In genomic region chr12:91401190-91401589, GRCh38 we compare ENCODE assay signal across 21 cellular contexts.
DNase-seq lines count a peak whose midpoint lies in the region; ATAC-seq, FAIRE-seq and TF ChIP-seq lines count a peak whose summit lies in the region.
"Had no signal": no experiment of that assay in that cellular context is flagged by ENCODE, and none has a peak within 500 bp of the region (broad histone marks: within the 10 kb centered on the region; RNA-seq: fewer than 3 reads in every experiment).

No MANE protein-coding gene starts in this region.

- H3K9ac ChIP-seq in colonic mucosa (ENCODE audit: low read depth in 2 of 2, low read length in 2 of 2) (no peak overlapping the region), endothelial cell of umbilical vein (replicated peaks; ENCODE audit: extremely low read depth, insufficient read depth, low read length) (no peak overlapping the region)
- H3K9ac ChIP-seq: GM23248 had no signal

- H3K4me3 ChIP-seq in colonic mucosa: no peak overlapping the region
- no peak overlapping the region for H3K4me3 ChIP-seq in endothelial cell of umbilical vein (replicated peaks in 1 of 3; ENCODE audit: insufficient read depth in 1 of 3, low read depth in 1 of 3, low read length in 3 of 3)
- H3K4me3 ChIP-seq in osteoblast (ENCODE audit: insufficient read depth, low read length): no peak overlapping the region
- H3K4me3 ChIP-seq: GM12878, GM23248 had no signal

- no peak for TF ChIP-seq CTCF in colonic mucosa (IDR thresholded peaks at IDR 0.05)
- no peak for TF ChIP-seq CTCF in endothelial cell of umbilical vein (IDR thresholded peaks at IDR 0.05; ENCODE audit: extremely low read depth in 1 of 2, insufficient read depth in 1 of 2, low read depth in 1 of 2, low read length in 2 of 2)
- no peak for TF ChIP-seq CTCF in osteoblast (IDR thresholded peaks at IDR 0.05; ENCODE audit: extremely low read depth, low read depth, low read length)

- intact Hi-C loops in colonic mucosa (cut with DNase I) (no loop called here), endothelial cell of umbilical vein (cut with micrococcal nuclease) (no loop called here)

- no peak for FAIRE-seq in endothelial cell of umbilical vein (lab: Jason Lieb, UNC)
- FAIRE-seq: A204.1, GM12878, GM19239 had no signal

- CTCF ChIA-PET in endothelial cell of umbilical vein (lab: Charles Lee): interaction anchor here (4.3 kb wide), 1 partner anchor 19 kb away, joined by 56 read pairs; no protein-coding TSS in a partner anchor

- H4K20me1 ChIP-seq in endothelial cell of umbilical vein (replicated peaks; ENCODE audit: control insufficient read depth, extremely low read depth, insufficient read depth, low read length): no peaks in the 10 kb centered on the region
- H4K20me1 ChIP-seq in osteoblast (ENCODE audit: insufficient read depth, low read length): no peaks in the 10 kb centered on the region

- H3K27ac ChIP-seq in colonic mucosa (no peak overlapping the region), endothelial cell of umbilical vein (ENCODE audit: insufficient read depth, low read depth, low read length) (peak overlapping the region; percentile 48), osteoblast (ENCODE audit: low read depth, low read length) (no peak overlapping the region)
- H3K27ac ChIP-seq: GM23248 had no signal

- POLR2A ChIA-PET in endothelial cell of umbilical vein (lab: Charles Lee): interaction anchor here (1.2 kb wide), 1 partner anchor 744 kb away, joined by 3 read pairs; no protein-coding TSS in a partner anchor

- no peaks in the 10 kb centered on the region for H3K9me3 ChIP-seq in colonic mucosa
- H3K9me3 ChIP-seq in endothelial cell of umbilical vein (replicated peaks; ENCODE audit: control insufficient read depth, insufficient read depth, low read length): no peaks in the 10 kb centered on the region
- H3K9me3 ChIP-seq in osteoblast (ENCODE audit: low read depth, low read length): no peaks in the 10 kb centered on the region
- H3K9me3 ChIP-seq: BE2C had no signal

- TF ChIP-seq POLR2A in endothelial cell of umbilical vein (IDR thresholded peaks at IDR 0.05; ENCODE audit: low read depth, low read length): no peak

- H2AFZ ChIP-seq in endothelial cell of umbilical vein (ENCODE audit: low read depth, low read length) (peak overlapping the region; percentile 29), osteoblast (ENCODE audit: low read length) (no peak overlapping the region)
- H2AFZ ChIP-seq: GM23248 had no signal

- DNase-seq in colonic mucosa (peak; percentile 29), endothelial cell of umbilical vein (ENCODE audit: low read depth, low spot score) (no peak), osteoblast (ENCODE audit: insufficient read length, low spot score, missing footprints) (peak; percentile 19), cerebellum (ENCODE audit: low spot score) (no peak)
- DNase-seq: ACHN; BE2C; C1 segment of cervical spinal cord; CD4-positive, CD25-positive, alpha-beta regulatory T cell; CD8-positive, alpha-beta memory T cell; COR-L47; DMS 273 treated with DMSO at 0.1 percent for 48 hours; DMS53; DND-41; EL; GM23248; HCEC 1CT had no signal

- no peaks in the 10 kb centered on the region for H3K9me1 ChIP-seq in endothelial cell of umbilical vein (replicated peaks; ENCODE audit: control insufficient read depth, extremely low read depth, insufficient read depth, low read length)

- no peaks in the 10 kb centered on the region for H3K36me3 ChIP-seq in colonic mucosa
- no peaks in the 10 kb centered on the region for H3K36me3 ChIP-seq in endothelial cell of umbilical vein (ENCODE audit: control insufficient read depth in 2 of 2, extremely low read depth in 1 of 2, insufficient read depth in 2 of 2, low read length in 2 of 2)
- H3K36me3 ChIP-seq in osteoblast (ENCODE audit: insufficient read depth, low read length): no peaks in the 10 kb centered on the region
- H3K36me3 ChIP-seq: BE2C had no signal

- dilution Hi-C loops in endothelial cell of umbilical vein (cut with MboI; ENCODE audit: extremely low pct_ligation_motif_present, low sequenced_read_pairs): no loop called here

- no peak overlapping the region for H3K4me2 ChIP-seq in endothelial cell of umbilical vein (ENCODE audit: insufficient read depth, low read length)
- no peak overlapping the region for H3K4me2 ChIP-seq in osteoblast (ENCODE audit: insufficient read depth, low read length)

- no peaks in the 10 kb centered on the region for H3K4me1 ChIP-seq in colonic mucosa
- H3K4me1 ChIP-seq in endothelial cell of umbilical vein (ENCODE audit: control insufficient read depth, extremely low read depth, insufficient read depth, low read length): peaks cover 22% of the 10 kb centered on the region
- H3K4me1 ChIP-seq in osteoblast (ENCODE audit: insufficient read depth, low read length): no peaks in the 10 kb centered on the region
- H3K4me1 ChIP-seq: BE2C had no signal

- H3K27me3 ChIP-seq in colonic mucosa (no peaks in the 10 kb centered on the region), endothelial cell of umbilical vein (ENCODE audit: control insufficient read depth in 2 of 2, insufficient read depth in 2 of 2, low read length in 2 of 2) (no peaks in the 10 kb centered on the region), osteoblast (ENCODE audit: insufficient read depth, low read length) (no peaks in the 10 kb centered on the region)
- H3K27me3 ChIP-seq: BE2C had no signal

- no TSS peak for BruUV-seq in endothelial cell of umbilical vein (replicated peaks; lab: Mats Ljungman, UMichigan)

- no peak for ATAC-seq in GM21825 (IDR thresholded peaks at IDR 0.05; ENCODE audit: unreplicated experiment)
- no peak for ATAC-seq in GM19023 (IDR thresholded peaks at IDR 0.05; ENCODE audit: unreplicated experiment)
- ATAC-seq: GM12878 had no signal

- H3K79me2 ChIP-seq in endothelial cell of umbilical vein (ENCODE audit: control insufficient read depth, insufficient read depth, low read length) (no peaks in the 10 kb centered on the region), osteoblast (ENCODE audit: insufficient read depth, low read length) (no peaks in the 10 kb centered on the region)

TF ChIP-seq in endothelial cell of umbilical vein, 7 proteins besides CTCF, POLR2A, EP300 and RAD21:
- no peak for TF ChIP-seq MYC (IDR thresholded peaks at IDR 0.05; ENCODE audit: low read depth, low read length)
- no peak for TF ChIP-seq JUN (IDR thresholded peaks at IDR 0.05; ENCODE audit: borderline replicate concordance, insufficient read depth, insufficient read length, low read depth)
- TF ChIP-seq, protein P1, sequence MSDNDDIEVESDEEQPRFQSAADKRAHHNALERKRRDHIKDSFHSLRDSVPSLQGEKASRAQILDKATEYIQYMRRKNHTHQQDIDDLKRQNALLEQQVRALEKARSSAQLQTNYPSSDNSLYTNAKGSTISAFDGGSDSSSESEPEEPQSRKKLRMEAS (IDR thresholded peaks at IDR 0.05; ENCODE audit: insufficient read depth, insufficient read length): no peak
- no peak for TF ChIP-seq POLR2AphosphoS5 (IDR thresholded peaks at IDR 0.05; ENCODE audit: insufficient read depth, low read depth, low read length)
- no peak for TF ChIP-seq GATA2 (IDR thresholded peaks at IDR 0.05; ENCODE audit: insufficient read depth, insufficient read length, low read depth, low read length)
- no peak for TF ChIP-seq EZH2 (IDR thresholded peaks at IDR 0.05; ENCODE audit: borderline replicate concordance, low read depth, low read length, severe bottlenecking)
- no peak for TF ChIP-seq FOS (IDR thresholded peaks at IDR 0.05; ENCODE audit: borderline replicate concordance, insufficient read depth, low read length)

Comparison
In these comparisons a context has a peak if more than half of its experiments do, and no peak if none do; other contexts are left out.
1. DNase-seq: peak in colonic mucosa (single experiment) and osteoblast (single experiment); none in endothelial cell of umbilical vein (single experiment) and cerebellum (single experiment).